In the genomic region with DNA sequence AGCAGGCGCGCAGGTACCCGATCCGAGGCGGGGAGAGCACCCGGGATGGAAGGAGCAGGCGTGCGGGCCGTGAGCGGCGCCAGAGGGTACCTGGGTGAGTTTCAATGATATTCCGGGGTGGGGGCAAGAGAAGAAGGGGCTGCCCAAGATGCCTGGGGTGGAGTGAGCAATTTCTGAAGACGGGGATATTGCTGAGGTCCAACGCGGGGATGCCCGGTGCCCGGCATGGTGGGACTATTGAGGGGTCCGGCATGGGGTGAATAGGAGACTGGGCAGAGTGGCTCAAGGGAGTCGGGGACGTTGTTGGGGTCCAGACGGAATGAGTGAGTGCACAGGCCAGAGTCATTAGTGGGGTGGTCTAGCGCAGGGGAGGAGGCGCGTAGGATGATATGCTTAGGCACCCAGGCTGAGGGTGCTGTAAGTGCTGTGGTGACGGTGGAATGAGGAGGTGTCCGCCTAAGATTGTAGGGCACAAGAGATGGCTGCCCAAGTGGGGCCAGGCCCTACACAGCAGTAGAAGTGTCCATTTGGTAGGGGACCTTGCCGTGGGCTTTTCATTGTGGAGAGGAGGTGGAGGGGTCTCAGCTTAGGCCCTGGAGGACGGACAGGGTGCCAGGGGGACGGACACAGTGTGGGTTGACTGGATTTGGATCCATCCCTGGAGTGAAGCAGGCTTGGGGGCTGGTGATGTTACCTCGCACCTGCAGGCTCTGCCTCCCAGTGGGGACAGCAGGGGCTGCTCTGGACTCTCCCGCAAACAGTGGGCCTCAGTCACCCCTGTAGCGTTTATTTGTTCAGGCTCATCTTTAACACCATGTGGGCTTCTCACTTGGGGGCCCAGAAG, we compare ENCODE assay signal across 8 cellular contexts. TPM values are rescaled to one million over a fixed set of nuclear protein-coding genes. Genes with fewer than 3 reads are reported as not detected.
DNase-seq lines count a peak whose midpoint lies in the region; ATAC-seq, FAIRE-seq and TF ChIP-seq lines count a peak whose summit lies in the region.

No MANE protein-coding gene starts in this region.

- CTCF ChIA-PET in HEK293 (lab: Yijun Ruan, JAX) = interaction anchor here (1.7 kb wide), 1 partner anchor 9 kb away, joined by 13 read pairs; a partner anchor contains a TSS
- CTCF ChIA-PET in activated CD8-positive, alpha-beta T cell treated with anti-CD3 and anti-CD28 coated beads, Interleukin-2, amount 10 ng/mL, durations not matched to agents 7 days and 5 days (lab: Charles Lee) = interaction anchor here (0.7 to 1.7 kb wide), 5 partner anchors 9 to 219 kb away, joined by 3 to 7 read pairs (median 4); a partner anchor contains a TSS

- POLR2A ChIA-PET in HEK293 (lab: Yijun Ruan, JAX) = interaction anchor here (1.0 to 3.0 kb wide), 7 partner anchors 8 to 44 kb away, joined by 3 to 16 read pairs (median 7); a partner anchor contains a TSS
- POLR2A ChIA-PET in activated CD8-positive, alpha-beta T cell treated with anti-CD3 and anti-CD28 coated beads, Interleukin-2, amount 10 ng/mL, durations not matched to agents 7 days and 5 days (lab: Charles Lee) = interaction anchor here (1.0 to 1.3 kb wide), 2 partner anchors 34 to 44 kb away, joined by 5 read pairs; a partner anchor contains a TSS

- ATAC-seq in activated CD8-positive, alpha-beta T cell treated with anti-CD3 and anti-CD28 coated beads, Interleukin-2, amount 10 ng/mL, durations not matched to agents 7 days and 5 days = no peak
- peak; percentile 1 to 10 for ATAC-seq in right cardiac atrium

- H3K36me3 ChIP-seq in HEK293 (ENCODE audit: control insufficient read depth in 2 of 2, insufficient read depth in 1 of 2, low read length in 2 of 2) = peaks cover 0 to 14% of the 10 kb centered on the region in 2 experiments; a peak in 2 of 3 replicates
- H3K36me3 ChIP-seq in skeletal muscle satellite cell (ENCODE audit: insufficient read depth, low read length) = peaks cover 17% of the 10 kb centered on the region

- intact Hi-C loops in right cardiac atrium (cut with DNase I) = no loop called here

- WGBS in right cardiac atrium = 8% methylated on average over 32 of the region's 32 CpGs

- no peak for FAIRE-seq in urothelium cell line (lab: Jason Lieb, UNC)

- H3K27me3 ChIP-seq in right cardiac atrium (ENCODE audit: control insufficient read depth, insufficient read depth) (no peaks in the 10 kb centered on the region), skeletal muscle satellite cell (ENCODE audit: control insufficient read depth, insufficient read depth, low read length) (no peaks in the 10 kb centered on the region)

- H3K27ac Mint-ChIP-seq in activated CD8-positive, alpha-beta T cell treated with anti-CD3 and anti-CD28 coated beads, Interleukin-2, amount 10 ng/mL, durations not matched to agents 7 days and 5 days = peak overlapping the region; percentile 79

- H3K4me2 ChIP-seq in skeletal muscle satellite cell (ENCODE audit: low read length) = peak overlapping the region; percentile 96

- no peak for DNase-seq in activated CD8-positive, alpha-beta T cell treated with anti-CD3 and anti-CD28 coated beads, Interleukin-2, amount 10 ng/mL, durations not matched to agents 7 days and 5 days
- DNase-seq in right cardiac atrium (no peak), iPS-NIHi11 (ENCODE audit: low spot score) (no peak), NCI-H1105 treated with DMSO at 0.1 percent for 48 hours (lab: John Stamatoyannopoulos, UW) (no peak), nucleus accumbens (lab: John Stamatoyannopoulos, UW) (no peak), urothelium cell line (ENCODE audit: low spot score) (no peak)

- peaks cover 8% of the 10 kb centered on the region for H3K36me3 Mint-ChIP-seq in activated CD8-positive, alpha-beta T cell treated with anti-CD3 and anti-CD28 coated beads, Interleukin-2, amount 10 ng/mL, durations not matched to agents 7 days and 5 days (ENCODE audit: low read depth)

- H3K4me1 Mint-ChIP-seq in activated CD8-positive, alpha-beta T cell treated with anti-CD3 and anti-CD28 coated beads, Interleukin-2, amount 10 ng/mL, durations not matched to agents 7 days and 5 days (ENCODE audit: low read depth) = peaks cover 31% of the 10 kb centered on the region

- TF ChIP-seq CTCF in HEK293 (tag by site-specific recombination; IDR thresholded peaks at IDR 0.05) = no peak; the same call in 1 of the 2 replicates

- H3K27ac ChIP-seq in HEK293 (ENCODE audit: extremely low read depth, low read depth, low read length) = peak overlapping the region; percentile 10; the same call in 1 of the 2 replicates
- peak overlapping the region; percentile 82 for H3K27ac ChIP-seq in right cardiac atrium (ENCODE audit: low read length)

- H3K4me3 ChIP-seq in HEK293 (ENCODE audit: low read depth, low read length) (peak overlapping the region; percentile 77), right cardiac atrium (ENCODE audit: low read length) (peak overlapping the region; percentile 77), skeletal muscle satellite cell (ENCODE audit: low read length) (peak overlapping the region; percentile 98)

- no peaks in the 10 kb centered on the region for H3K9me3 Mint-ChIP-seq in activated CD8-positive, alpha-beta T cell treated with anti-CD3 and anti-CD28 coated beads, Interleukin-2, amount 10 ng/mL, durations not matched to agents 7 days and 5 days (ENCODE audit: insufficient read depth)

- no peaks in the 10 kb centered on the region for H3K9me3 ChIP-seq in HEK293 (ENCODE audit: control insufficient read depth, insufficient read depth, low read depth, low read length)
- no peaks in the 10 kb centered on the region for H3K9me3 ChIP-seq in right cardiac atrium (ENCODE audit: control insufficient read depth, low read length)
- H3K9me3 ChIP-seq in skeletal muscle satellite cell (replicated peaks; ENCODE audit: low read length) = no peaks in the 10 kb centered on the region

- peak overlapping the region; percentile 87 for H3K9ac ChIP-seq in skeletal muscle satellite cell (ENCODE audit: low read depth, low read length)

- no peaks in the 10 kb centered on the region for H3K4me1 ChIP-seq in HEK293 (ENCODE audit: control insufficient read depth, insufficient read depth, low read length)
- peaks cover 11% of the 10 kb centered on the region for H3K4me1 ChIP-seq in right cardiac atrium (ENCODE audit: control insufficient read depth, insufficient read depth, low read length)
- H3K4me1 ChIP-seq in skeletal muscle satellite cell (ENCODE audit: control insufficient read depth, insufficient read depth, low read length) = peaks cover 18% of the 10 kb centered on the region

- H3K4me3 Mint-ChIP-seq in activated CD8-positive, alpha-beta T cell treated with anti-CD3 and anti-CD28 coated beads, Interleukin-2, amount 10 ng/mL, durations not matched to agents 7 days and 5 days = peak overlapping the region; percentile 98

- no peaks in the 10 kb centered on the region for H3K27me3 Mint-ChIP-seq in activated CD8-positive, alpha-beta T cell treated with anti-CD3 and anti-CD28 coated beads, Interleukin-2, amount 10 ng/mL, durations not matched to agents 7 days and 5 days (ENCODE audit: low read depth)

TF ChIP-seq in HEK293, 187 proteins besides CTCF, POLR2A, EP300 and RAD21 (continues in another document):
- TF ChIP-seq ZFP37 (tag by site-specific recombination; IDR thresholded peaks at IDR 0.05) (peak; percentile 7; the same call in 1 of the 2 replicates), GLI4 (tag by site-specific recombination; IDR thresholded peaks at IDR 0.05) (no peak), ZNF391 (tag by site-specific recombination; IDR thresholded peaks at IDR 0.05; ENCODE audit: borderline replicate concordance, low read depth) (0 out of 2 replicates have a peak, but pooled peaks have one; percentile 6), ZNF777 (tag by site-specific recombination; IDR thresholded peaks at IDR 0.05; ENCODE audit: borderline replicate concordance) (peak; percentile 45; the same call in 1 of the 2 replicates), ZNF248 (tag by site-specific recombination; IDR thresholded peaks at IDR 0.05) (no peak), HOXC10 (CRISPR knock-in tag; IDR thresholded peaks at IDR 0.05) (no peak), YY2 (tag by site-specific recombination; IDR thresholded peaks at IDR 0.05) (0 out of 2 replicates have a peak, but pooled peaks have one; percentile 3), GLIS2 (tag by site-specific recombination; IDR thresholded peaks at IDR 0.05) (0 out of 2 replicates have a peak, but pooled peaks have one; percentile 2), ZBTB17 (tag by site-specific recombination; IDR thresholded peaks at IDR 0.05) (peak; percentile 2; the same call in 1 of the 2 replicates), ZEB2 (tag by site-specific recombination; IDR thresholded peaks at IDR 0.05) (peak; percentile 33; the same call in 1 of the 2 replicates)
- TF ChIP-seq, protein P1, sequence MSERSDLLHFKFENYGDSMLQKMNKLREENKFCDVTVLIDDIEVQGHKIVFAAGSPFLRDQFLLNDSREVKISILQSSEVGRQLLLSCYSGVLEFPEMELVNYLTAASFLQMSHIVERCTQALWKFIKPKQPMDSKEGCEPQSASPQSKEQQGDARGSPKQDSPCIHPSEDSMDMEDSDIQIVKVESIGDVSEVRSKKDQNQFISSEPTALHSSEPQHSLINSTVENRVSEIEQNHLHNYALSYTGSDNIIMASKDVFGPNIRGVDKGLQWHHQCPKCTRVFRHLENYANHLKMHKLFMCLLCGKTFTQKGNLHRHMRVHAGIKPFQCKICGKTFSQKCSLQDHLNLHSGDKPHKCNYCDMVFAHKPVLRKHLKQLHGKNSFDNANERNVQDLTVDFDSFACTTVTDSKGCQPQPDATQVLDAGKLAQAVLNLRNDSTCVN (tag by site-specific recombination; optimal IDR thresholded peaks at IDR 0.05) = peak; percentile 7

RNA-seq across cellular contexts. Expression of a gene that starts 0.7 kb away (rescaled TPM):
- total RNA-seq in activated CD8-positive, alpha-beta T cell treated with anti-CD3 and anti-CD28 coated beads, Interleukin-2, amount 10 ng/mL, durations not matched to agents 7 days and 5 days = 10 to 100 TPM; 38.3 to 45.6 TPM
- 10 to 100 TPM; 30.3 to 40.7 (median 36.2) TPM for total RNA-seq in right cardiac atrium
- 35.8 TPM for polyA plus RNA-seq in right cardiac atrium
- 15.7 and 16.2 TPM in 2 replicates for total RNA-seq in skeletal muscle satellite cell (2012; rRNA removed)

RNA-seq across cellular contexts. Expression of a gene that starts 9.0 kb away (rescaled TPM):
- total RNA-seq in activated CD8-positive, alpha-beta T cell treated with anti-CD3 and anti-CD28 coated beads, Interleukin-2, amount 10 ng/mL, durations not matched to agents 7 days and 5 days = 100 to 1,000 TPM; 107 to 109 TPM
- total RNA-seq in right cardiac atrium = 10 to 100 TPM; 36.1 to 47.4 (median 40.2) TPM
- 45.1 TPM for polyA plus RNA-seq in right cardiac atrium
- total RNA-seq in skeletal muscle satellite cell (2012; rRNA removed) = 24.6 and 27.7 TPM in 2 replicates

RNA-seq across cellular contexts. Expression of a gene that starts 43.8 kb away (rescaled TPM):
- total RNA-seq in activated CD8-positive, alpha-beta T cell treated with anti-CD3 and anti-CD28 coated beads, Interleukin-2, amount 10 ng/mL, durations not matched to agents 7 days and 5 days = 10 to 100 TPM; 15.9 to 18.8 TPM
- total RNA-seq in right cardiac atrium = 1 to 10 TPM; 6.3 to 7.3 (median 6.8) TPM
- 3.3 TPM for polyA plus RNA-seq in right cardiac atrium
- 8.6 and 10.5 TPM in 2 replicates for total RNA-seq in skeletal muscle satellite cell (2012; rRNA removed)
